In genomic region chr22:36756031-36756430, GRCh38 we compare ENCODE assay signal across 1 cellular context.
A peak's percentile ranks its signal among the peaks of the same experiment; 100 is the strongest.
TF ChIP-seq lines count a peak whose summit lies in the region.

No MANE protein-coding gene starts in this region.

TF ChIP-seq in H1, 55 proteins besides CTCF, POLR2A, EP300 and RAD21:
- TF ChIP-seq USF2 (IDR thresholded peaks at IDR 0.05; ENCODE audit: low read length) (peak; percentile 14; the same call in 1 of the 2 replicates), CHD2 (IDR thresholded peaks at IDR 0.05; ENCODE audit: low read length) (no peak), CREB1 (IDR thresholded peaks at IDR 0.05) (no peak)
TF ChIP-seq in H1: peak in this region for 1.
